27 cellular contexts compared by ENCODE assay signal in genomic region chr2:128390256-128390990, GRCh38.
A peak's percentile ranks its signal among the peaks of the same experiment; 100 is the strongest.
DNase-seq lines count a peak whose midpoint lies in the region; ATAC-seq and TF ChIP-seq lines count a peak whose summit lies in the region.
"Had no signal": no experiment of that assay in that cellular context is flagged by ENCODE, and none has a peak within 500 bp of the region (broad histone marks: within the 10 kb centered on the region; RNA-seq: fewer than 3 reads in every experiment).

No MANE protein-coding gene starts in this region.

- H3K27me3 Mint-ChIP-seq in activated CD8-positive, alpha-beta memory T cell treated with anti-CD3 and anti-CD28 coated beads, Interleukin-2, amount 10 ng/mL, durations not matched to agents 7 days and 5 days = peaks cover 21% of the 10 kb centered on the region
- H3K27me3 Mint-ChIP-seq in chondrocyte (ENCODE audit: low read depth) = no peaks in the 10 kb centered on the region
- H3K27me3 Mint-ChIP-seq: activated B cell treated with CpG ODN at 0.5 μM for 24 hours; activated naive CD4-positive, alpha-beta T cell treated with anti-CD3 and anti-CD28 coated beads, Interleukin-2, amount 50 U/mL, for 24 hours; dendritic cell treated with granulocyte-macrophage colony-stimulating factor and Interleukin-4, amounts not matched to agents 40 ng/mL and 50 ng/mL, for 4 days had no signal

- no peak overlapping the region for H3K27ac Mint-ChIP-seq in activated CD8-positive, alpha-beta memory T cell treated with anti-CD3 and anti-CD28 coated beads, Interleukin-2, amount 10 ng/mL, durations not matched to agents 7 days and 5 days
- H3K27ac Mint-ChIP-seq in chondrocyte (ENCODE audit: unreplicated experiment) = no peak overlapping the region
- H3K27ac Mint-ChIP-seq: activated B cell treated with CpG ODN at 0.5 μM for 24 hours; activated naive CD4-positive, alpha-beta T cell treated with anti-CD3 and anti-CD28 coated beads, Interleukin-2, amount 50 U/mL, for 24 hours; activated T-helper 1 cell treated with anti-CD3 and anti-CD28 coated beads, Interleukin-12 subunit alpha, Interleukin-12 subunit beta, Interleukin-2, Interleukin-4 antibody, amounts not matched to agents 30 ng/mL and 10 ng/mL and 1 ng/mL, durations not matched to agents 14 hours and 24 hours and 36 hours; CD4-positive, CD25-positive, alpha-beta regulatory T cell; dendritic cell treated with granulocyte-macrophage colony-stimulating factor and Interleukin-4, amounts not matched to agents 40 ng/mL and 50 ng/mL, for 4 days; stimulated activated memory B cell treated with anti-CD40 and anti-IgM and Interleukin-4, amounts not matched to agents 10 μg/mL and 1 μg/mL and 100 μg/mL, for 72 hours had no signal

- no peaks in the 10 kb centered on the region for H3K79me1 ChIP-seq in mesendoderm (ENCODE audit: low read length)

- H3K9me3 Mint-ChIP-seq in activated CD8-positive, alpha-beta memory T cell treated with anti-CD3 and anti-CD28 coated beads, Interleukin-2, amount 10 ng/mL, durations not matched to agents 7 days and 5 days (ENCODE audit: low read depth) = no peaks in the 10 kb centered on the region
- H3K9me3 Mint-ChIP-seq in chondrocyte (ENCODE audit: low read depth) = no peaks in the 10 kb centered on the region
- H3K9me3 Mint-ChIP-seq: activated B cell treated with CpG ODN at 0.5 μM for 24 hours; activated naive CD4-positive, alpha-beta T cell treated with anti-CD3 and anti-CD28 coated beads, Interleukin-2, amount 50 U/mL, for 24 hours; activated T-helper 1 cell treated with anti-CD3 and anti-CD28 coated beads, Interleukin-12 subunit alpha, Interleukin-12 subunit beta, Interleukin-2, Interleukin-4 antibody, amounts not matched to agents 30 ng/mL and 10 ng/mL and 1 ng/mL, durations not matched to agents 14 hours and 24 hours and 36 hours; CD4-positive, CD25-positive, alpha-beta regulatory T cell; dendritic cell treated with granulocyte-macrophage colony-stimulating factor and Interleukin-4, amounts not matched to agents 40 ng/mL and 50 ng/mL, for 4 days; nephron progenitor cell; stimulated activated memory B cell treated with anti-CD40 and anti-IgM and Interleukin-4, amounts not matched to agents 10 μg/mL and 1 μg/mL and 100 μg/mL, for 72 hours had no signal

- H3K36me3 Mint-ChIP-seq in activated CD8-positive, alpha-beta memory T cell treated with anti-CD3 and anti-CD28 coated beads, Interleukin-2, amount 10 ng/mL, durations not matched to agents 7 days and 5 days = no peaks in the 10 kb centered on the region
- H3K36me3 Mint-ChIP-seq in chondrocyte (ENCODE audit: low read depth) = no peaks in the 10 kb centered on the region
- H3K36me3 Mint-ChIP-seq: activated naive CD4-positive, alpha-beta T cell treated with anti-CD3 and anti-CD28 coated beads, Interleukin-2, amount 50 U/mL, for 24 hours; CD4-positive, CD25-positive, alpha-beta regulatory T cell; stimulated activated memory B cell treated with anti-CD40 and anti-IgM and Interleukin-4, amounts not matched to agents 10 μg/mL and 1 μg/mL and 100 μg/mL, for 72 hours had no signal

- H3K4me3 ChIP-seq in mesendoderm (ENCODE audit: low read length) (no peak overlapping the region), tibial artery (no peak overlapping the region), HAP-1 (no peak overlapping the region)
- H3K4me3 ChIP-seq: left ventricle myocardium inferior, pancreas had no signal

- H3K27me3 ChIP-seq in mesendoderm (ENCODE audit: insufficient read depth, low read length, poor library complexity) = no peaks in the 10 kb centered on the region
- H3K27me3 ChIP-seq in tibial artery = no peaks in the 10 kb centered on the region
- no peaks in the 10 kb centered on the region for H3K27me3 ChIP-seq in HAP-1 (ENCODE audit: low read depth)
- H3K27me3 ChIP-seq: pancreas had no signal

- no peak overlapping the region for H4K5ac ChIP-seq in mesendoderm (ENCODE audit: low read length)

- CTCF ChIA-PET in activated CD8-positive, alpha-beta memory T cell treated with anti-CD3 and anti-CD28 coated beads, Interleukin-2, amount 10 ng/mL, durations not matched to agents 7 days and 5 days (lab: Charles Lee) = no interaction called here

- no peak overlapping the region for H3K4me2 ChIP-seq in mesendoderm (ENCODE audit: low read length)

- H2BK5ac ChIP-seq in mesendoderm (ENCODE audit: low read length) = no peak overlapping the region

- no peak overlapping the region for H4K8ac ChIP-seq in mesendoderm (ENCODE audit: low read depth, low read length)

- H3K79me2 ChIP-seq in mesendoderm (ENCODE audit: control insufficient read depth, insufficient read depth, low read length) = no peaks in the 10 kb centered on the region

- H2AK5ac ChIP-seq in mesendoderm (ENCODE audit: low read length) = no peak overlapping the region

- no peak overlapping the region for H2BK15ac ChIP-seq in mesendoderm (replicated peaks; ENCODE audit: low read depth)

- no peak overlapping the region for H3K23ac ChIP-seq in mesendoderm (ENCODE audit: low read length)

- no peak for ATAC-seq in activated CD8-positive, alpha-beta memory T cell treated with anti-CD3 and anti-CD28 coated beads, Interleukin-2, amount 10 ng/mL, durations not matched to agents 7 days and 5 days
- no peak for ATAC-seq in GM18520 (IDR thresholded peaks at IDR 0.05; ENCODE audit: unreplicated experiment)
- ATAC-seq: pancreas; stimulated activated memory B cell treated with anti-CD40 and anti-IgM and Interleukin-4, amounts not matched to agents 10 μg/mL and 1 μg/mL and 100 μg/mL, for 72 hours had no signal

- no peak overlapping the region for H3K9ac ChIP-seq in mesendoderm (ENCODE audit: low read length)

- no peak overlapping the region for H2BK120ac ChIP-seq in mesendoderm (ENCODE audit: low read depth, low read length)

- intact Hi-C loops in tibial artery (cut with DNase I; ENCODE audit: low total_unique reads) = no loop called here

- no peak overlapping the region for H3K4me3 Mint-ChIP-seq in activated CD8-positive, alpha-beta memory T cell treated with anti-CD3 and anti-CD28 coated beads, Interleukin-2, amount 10 ng/mL, durations not matched to agents 7 days and 5 days
- H3K4me3 Mint-ChIP-seq in chondrocyte (ENCODE audit: unreplicated experiment) = no peak overlapping the region
- H3K4me3 Mint-ChIP-seq: activated B cell treated with CpG ODN at 0.5 μM for 24 hours; activated naive CD4-positive, alpha-beta T cell treated with anti-CD3 and anti-CD28 coated beads, Interleukin-2, amount 50 U/mL, for 24 hours; activated T-helper 1 cell treated with anti-CD3 and anti-CD28 coated beads, Interleukin-12 subunit alpha, Interleukin-12 subunit beta, Interleukin-2, Interleukin-4 antibody, amounts not matched to agents 30 ng/mL and 10 ng/mL and 1 ng/mL, durations not matched to agents 14 hours and 24 hours and 36 hours; CD4-positive, CD25-positive, alpha-beta regulatory T cell; dendritic cell treated with granulocyte-macrophage colony-stimulating factor and Interleukin-4, amounts not matched to agents 40 ng/mL and 50 ng/mL, for 4 days; nephron progenitor cell; stimulated activated memory B cell treated with anti-CD40 and anti-IgM and Interleukin-4, amounts not matched to agents 10 μg/mL and 1 μg/mL and 100 μg/mL, for 72 hours had no signal

- no peaks in the 10 kb centered on the region for H3K4me1 Mint-ChIP-seq in activated CD8-positive, alpha-beta memory T cell treated with anti-CD3 and anti-CD28 coated beads, Interleukin-2, amount 10 ng/mL, durations not matched to agents 7 days and 5 days
- H3K4me1 Mint-ChIP-seq in chondrocyte (ENCODE audit: low read depth) = peaks cover 27% of the 10 kb centered on the region
- H3K4me1 Mint-ChIP-seq: activated B cell treated with CpG ODN at 0.5 μM for 24 hours; activated naive CD4-positive, alpha-beta T cell treated with anti-CD3 and anti-CD28 coated beads, Interleukin-2, amount 50 U/mL, for 24 hours; CD4-positive, CD25-positive, alpha-beta regulatory T cell; stimulated activated memory B cell treated with anti-CD40 and anti-IgM and Interleukin-4, amounts not matched to agents 10 μg/mL and 1 μg/mL and 100 μg/mL, for 72 hours had no signal

- H3K36me3 ChIP-seq in mesendoderm (ENCODE audit: control insufficient read depth, insufficient read depth, low read length) = no peaks in the 10 kb centered on the region
- H3K36me3 ChIP-seq in tibial artery = no peaks in the 10 kb centered on the region
- no peaks in the 10 kb centered on the region for H3K36me3 ChIP-seq in HAP-1 (replicated peaks)
- H3K36me3 ChIP-seq: left ventricle myocardium inferior, pancreas had no signal

- no peak overlapping the region for H3K18ac ChIP-seq in mesendoderm (ENCODE audit: low read length)

- H3K56ac ChIP-seq in mesendoderm (ENCODE audit: low read length) = peak overlapping the region; percentile 15

- H3K9me3 ChIP-seq in tibial artery = no peaks in the 10 kb centered on the region
- H3K9me3 ChIP-seq in HAP-1 = no peaks in the 10 kb centered on the region
- H3K9me3 ChIP-seq: left ventricle myocardium inferior, pancreas had no signal

- H3K4ac ChIP-seq in mesendoderm (ENCODE audit: low read depth, low read length) = no peak overlapping the region

- H3K4me1 ChIP-seq in mesendoderm (ENCODE audit: control insufficient read depth, low read depth, low read length) (peaks cover 3% of the 10 kb centered on the region), tibial artery (peaks cover 0 to 14% (median 9%) of the 10 kb centered on the region in 4 donors), HAP-1 (peaks cover 5% of the 10 kb centered on the region; the same call in 1 of the 2 replicates)
- H3K4me1 ChIP-seq: left ventricle myocardium inferior, pancreas had no signal

- in situ Hi-C loops in HAP-1 (cut with MboI; ENCODE audit: low sequenced_read_pairs) = no loop called here

- DNase-seq in activated CD8-positive, alpha-beta memory T cell treated with anti-CD3 and anti-CD28 coated beads, Interleukin-2, amount 50 U/mL, for 4 hours = peak; percentile 6
- no peak for DNase-seq in activated CD8-positive, alpha-beta memory T cell treated with anti-CD3 and anti-CD28 coated beads, Interleukin-2, amount 10 ng/mL, durations not matched to agents 7 days and 5 days
- peak; percentile 76 for DNase-seq in chondrocyte (ENCODE audit: low spot score)
- DNase-seq in mesendoderm = no peak
- DNase-seq in tibial artery = peak; percentile 9 to 53
- no peak for DNase-seq in DMS114 treated with DMSO at 0.1 percent for 48 hours (lab: John Stamatoyannopoulos, UW; ENCODE audit: unreplicated experiment)
- no peak for DNase-seq in HAP-1 (ENCODE audit: low spot score in 2 of 2)
- DNase-seq: activated B cell treated with CpG ODN at 0.5 μM for 24 hours; caudate nucleus; CD4-positive, CD25-positive, alpha-beta regulatory T cell; KBM-7; left ventricle myocardium inferior; MM.1S; NCI-H1417 treated with DMSO at 0.1 percent for 48 hours; NCI-H2081; NCI-H345; nephron progenitor cell; stimulated activated CD4-positive, alpha-beta T cell treated with anti-CD3 and anti-CD28 coated beads, Interleukin-4, amount 100 ng/mL, for 24 hours; substantia nigra; T-helper 1 cell had no signal

- WGBS in mesendoderm (ENCODE audit: extremely low coverage, insufficient coverage, low lambda C conversion rate) = no CpG with 5 or more reads among the region's 16 CpGs

- H3K27ac ChIP-seq in mesendoderm (ENCODE audit: low read depth, low read length) (no peak overlapping the region), tibial artery (no peak overlapping the region)
- H3K27ac ChIP-seq: 22Rv1, left ventricle myocardium inferior, pancreas had no signal

- no peak for TF ChIP-seq CTCF in chondrocyte (IDR thresholded peaks at IDR 0.05)
- TF ChIP-seq CTCF in tibial artery (IDR thresholded peaks at IDR 0.05) = no peak

Comparison
In these comparisons a context has a peak if more than half of its experiments do, and no peak if none do; other contexts are left out.
1. DNase-seq: peak in activated CD8-positive, alpha-beta memory T cell treated with anti-CD3 and anti-CD28 coated beads, Interleukin-2, amount 50 U/mL, for 4 hours (single experiment), chondrocyte (single experiment) and tibial artery (2 of 2); none in activated CD8-positive, alpha-beta memory T cell treated with anti-CD3 and anti-CD28 coated beads, Interleukin-2, amount 10 ng/mL, durations not matched to agents 7 days and 5 days (single experiment), mesendoderm (single experiment), DMS114 treated with DMSO at 0.1 percent for 48 hours (single experiment) and HAP-1 (0 of 2).